Comparison of ENCODE assay signal across 9 cellular contexts in the genomic region with DNA sequence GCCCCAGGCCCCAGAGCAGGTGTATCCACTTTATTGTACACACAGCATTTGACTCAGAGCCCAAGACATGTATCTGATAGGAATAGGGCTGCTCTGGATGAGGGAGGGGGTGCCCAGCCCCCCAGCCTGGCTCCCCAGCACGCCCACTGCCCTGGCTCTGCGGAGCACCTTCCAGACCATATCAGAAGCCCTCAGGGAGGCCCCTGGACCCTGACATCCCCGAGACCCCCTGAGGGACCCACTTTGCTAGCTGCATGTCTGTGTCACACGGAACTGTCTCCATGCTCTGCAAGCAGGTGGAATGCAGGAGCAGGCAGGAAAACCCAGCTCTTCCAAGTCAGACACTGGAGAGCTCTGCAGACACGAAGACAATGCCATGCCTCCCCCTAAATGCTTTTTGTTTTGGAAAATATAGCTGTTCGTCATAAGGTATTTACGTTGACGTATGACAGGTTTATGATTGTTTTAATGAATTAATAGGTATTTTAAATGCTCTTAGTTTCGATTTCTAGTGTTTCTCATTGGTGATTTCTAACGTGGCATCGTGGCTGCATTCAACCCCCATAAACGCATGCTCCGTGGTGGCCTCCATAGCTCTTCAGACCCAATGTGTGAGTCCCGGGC.
DNase-seq lines count a peak whose midpoint lies in the region; ATAC-seq and TF ChIP-seq lines count a peak whose summit lies in the region.
"Had no signal": no experiment of that assay in that cellular context is flagged by ENCODE, and none has a peak within 500 bp of the region (broad histone marks: within the 10 kb centered on the region; RNA-seq: fewer than 3 reads in every experiment).

No MANE protein-coding gene starts in this region.

- H3K27me3 ChIP-seq in left ventricle myocardium inferior (ENCODE audit: low read depth) (peaks cover 42% of the 10 kb centered on the region), body of pancreas (no peaks in the 10 kb centered on the region), mucosa of rectum (ENCODE audit: control insufficient read depth in 2 of 2, insufficient read depth in 2 of 2, low read length in 2 of 2) (no peaks in the 10 kb centered on the region), vagina (no peaks in the 10 kb centered on the region)

- H3K27ac ChIP-seq in left ventricle myocardium inferior (replicated peaks) (peak overlapping the region; percentile 83), body of pancreas (peak overlapping the region; percentile 12 to 82 (median 75)), mucosa of rectum (ENCODE audit: low read depth in 2 of 2, low read length in 2 of 2) (peak overlapping the region; percentile 73 to 91), vagina (peak overlapping the region; percentile 87)
- H3K27ac ChIP-seq: VCaP had no signal

- H3K4me3 ChIP-seq in left ventricle myocardium inferior (peak overlapping the region; percentile 58), body of pancreas (no peak overlapping the region), mucosa of rectum (ENCODE audit: low read length in 2 of 2) (peak overlapping the region; percentile 60 to 81), vagina (peak overlapping the region; percentile 45 to 49)

- H3K4me1 ChIP-seq in left ventricle myocardium inferior (peaks cover 13% of the 10 kb centered on the region), body of pancreas (peaks cover 25% of the 10 kb centered on the region), mucosa of rectum (ENCODE audit: control insufficient read depth in 2 of 2, insufficient read depth in 2 of 2, low read length in 2 of 2) (peaks cover 0 to 3% of the 10 kb centered on the region in 2 donors), vagina (peaks cover 3% of the 10 kb centered on the region)

- no peak for TF ChIP-seq POLR2A in body of pancreas (IDR thresholded peaks at IDR 0.05)
- TF ChIP-seq POLR2A in vagina (IDR thresholded peaks at IDR 0.05), result no peak

- H3K9ac ChIP-seq in mucosa of rectum (ENCODE audit: low read depth in 1 of 2, low read length in 2 of 2), result peak overlapping the region in 1 of 2 donors; percentile 57

- H3K36me3 ChIP-seq in left ventricle myocardium inferior (no peaks in the 10 kb centered on the region), body of pancreas (replicated peaks in 1 of 2; ENCODE audit: insufficient read depth in 1 of 2, low read depth in 2 of 2) (no peaks in the 10 kb centered on the region), mucosa of rectum (ENCODE audit: control insufficient read depth in 2 of 2, insufficient read depth in 2 of 2, low read length in 2 of 2) (no peaks in the 10 kb centered on the region), vagina (no peaks in the 10 kb centered on the region)

- ATAC-seq in left ventricle myocardium superior (no peak), body of pancreas (no peak), HG03439 (IDR thresholded peaks at IDR 0.05; ENCODE audit: unreplicated experiment) (no peak), HG03139 (IDR thresholded peaks at IDR 0.05; ENCODE audit: unreplicated experiment) (no peak), GM18909 (IDR thresholded peaks at IDR 0.05; ENCODE audit: poor library complexity, unreplicated experiment) (no peak)

- H3K9me3 ChIP-seq in left ventricle myocardium inferior (replicated peaks) (no peaks in the 10 kb centered on the region), body of pancreas (no peaks in the 10 kb centered on the region), mucosa of rectum (ENCODE audit: control insufficient read depth in 2 of 2, low read length in 2 of 2) (no peaks in the 10 kb centered on the region), vagina (no peaks in the 10 kb centered on the region)

- DNase-seq in left ventricle myocardium inferior, result no peak
- no peak for DNase-seq in left ventricle myocardium superior
- no peak for DNase-seq in body of pancreas
- DNase-seq in vagina (ENCODE audit: extremely low spot score in 2 of 2), result no peak

- TF ChIP-seq CTCF in left ventricle myocardium inferior (IDR thresholded peaks at IDR 0.05; ENCODE audit: borderline replicate concordance), result no peak
- TF ChIP-seq CTCF in body of pancreas (IDR thresholded peaks at IDR 0.05), result no peak
- TF ChIP-seq CTCF in vagina (IDR thresholded peaks at IDR 0.05), result no peak

- 60 to 64% methylated on average over 14 of the region's 14 CpGs for WGBS in body of pancreas, 2 donors

- intact Hi-C loops in left ventricle myocardium inferior (cut with micrococcal nuclease) (no loop called here), left ventricle myocardium superior (cut with micrococcal nuclease) (no loop called here), body of pancreas (cut with DNase I) (no loop called here), vagina (cut with DNase I) (loop anchor here (10.0 kb wide), 1 partner anchor 90 kb away; a partner anchor contains a TSS)

Comparison
In these comparisons a context has a peak if more than half of its experiments do, and no peak if none do; other contexts are left out.
1. H3K4me3 ChIP-seq: peak in left ventricle myocardium inferior (single experiment), mucosa of rectum (2 of 2) and vagina (2 of 2); none in body of pancreas (0 of 2).
2. Peak in every context shown above with its lines, with median percentiles within 50 percentile points of each other: H3K27ac ChIP-seq.